10 cellular contexts compared by ENCODE assay signal in genomic region chr6:7691675-7692452, GRCh38. TPM values are rescaled to one million over a fixed set of nuclear protein-coding genes. Genes with fewer than 3 reads are reported as not detected.
DNase-seq lines count a peak whose midpoint lies in the region; ATAC-seq, FAIRE-seq and TF ChIP-seq lines count a peak whose summit lies in the region.
"Had no signal": no experiment of that assay in that cellular context is flagged by ENCODE, and none has a peak within 500 bp of the region (broad histone marks: within the 10 kb centered on the region; RNA-seq: fewer than 3 reads in every experiment).

No MANE protein-coding gene starts in this region.

- H3K27me3 ChIP-seq in BLaER1 treated with 17β-estradiol and CSF1 and Interleukin-3, amounts not matched to agents 10 nM and 100 nM = no peaks in the 10 kb centered on the region
- H3K27me3 ChIP-seq in HUES6 (ENCODE audit: control insufficient read depth, insufficient read depth, low read length) (no peaks in the 10 kb centered on the region), K562 (ENCODE audit: control insufficient read depth in 2 of 2, insufficient read depth in 2 of 2, low read length in 2 of 2) (peaks cover 0 to 4% of the 10 kb centered on the region in 2 experiments; a peak in 2 of 5 replicates)

- H3K27ac ChIP-seq in BLaER1 treated with 17β-estradiol and CSF1 and Interleukin-3, amounts not matched to agents 10 nM and 100 nM = peak overlapping the region in 3 of 11 experiments; percentile 13 to 33 (median 14); a peak in 3 of 22 replicates
- no peak overlapping the region for H3K27ac ChIP-seq in HUES6 (ENCODE audit: low read depth, low read length)
- H3K27ac ChIP-seq in K562 (ENCODE audit: extremely low read depth, low read depth, low read length) = peak overlapping the region; percentile 46; the same call in 2 of the 3 replicates
- peak overlapping the region; percentile 84 for H3K27ac ChIP-seq in mesodermal cell (ENCODE audit: low read depth, low read length, severe bottlenecking)

- ATAC-seq in K562 (peak; percentile 85), GM18907 (IDR thresholded peaks at IDR 0.05; ENCODE audit: unreplicated experiment) (no peak), HG03460 (IDR thresholded peaks at IDR 0.05; ENCODE audit: unreplicated experiment) (no peak)

- POLR2A ChIA-PET in K562 (lab: Yijun Ruan, JAX) = interaction anchor here (0.6 to 1.0 kb wide), 3 partner anchors 77 to 545 kb away, joined by 3 to 4 read pairs (median 3); no protein-coding TSS in a partner anchor

- FAIRE-seq in K562 (lab: Jason Lieb, UNC) = peak; percentile 81

- H3K9ac ChIP-seq in BLaER1 treated with 17β-estradiol and CSF1 and Interleukin-3, amounts not matched to agents 10 nM and 100 nM = no peak overlapping the region
- H3K9ac ChIP-seq in HUES6 (ENCODE audit: low read length) = no peak overlapping the region
- H3K9ac ChIP-seq in K562 (ENCODE audit: insufficient read depth in 1 of 2, low read depth in 2 of 2, low read length in 2 of 2) = peak overlapping the region; percentile 37 to 43; a peak in 3 of 4 replicates

- CTCF ChIA-PET in K562 (lab: Yijun Ruan, JAX; ENCODE audit: low intra/inter-chr PET ratio) = no interaction called here

- peaks cover 5% of the 10 kb centered on the region for H3K27me3 Mint-ChIP-seq in T-helper 2 cell treated with Interferon-gamma antibody and Interleukin-4, amounts not matched to agents 5 μg/mL and 100 μg/mL, for 36 hours (ENCODE audit: low read depth)

- peaks cover 0 to 37% (median 14%) of the 10 kb centered on the region in 10 experiments; a peak in 13 of 20 replicates for H3K4me1 ChIP-seq in BLaER1 treated with 17β-estradiol and CSF1 and Interleukin-3, amounts not matched to agents 10 nM and 100 nM
- H3K4me1 ChIP-seq in HUES6 (ENCODE audit: control insufficient read depth, insufficient read depth, low read length) (peaks cover 13% of the 10 kb centered on the region), K562 (replicated peaks in 1 of 2; ENCODE audit: control insufficient read depth in 2 of 2, insufficient read depth in 2 of 2, low read length in 2 of 2) (peaks cover 24 to 32% of the 10 kb centered on the region in 2 experiments), mesodermal cell (ENCODE audit: control insufficient read depth, insufficient read depth, low read length, poor library complexity, severe bottlenecking) (peaks cover 12% of the 10 kb centered on the region)

- H3K4me1 Mint-ChIP-seq in T-helper 2 cell treated with Interferon-gamma antibody and Interleukin-4, amounts not matched to agents 5 μg/mL and 100 μg/mL, for 36 hours (ENCODE audit: low read depth) = no peaks in the 10 kb centered on the region

- no peak for TF ChIP-seq POLR2A in K562 (conservative IDR thresholded peaks at IDR 0.05)

- no peaks in the 10 kb centered on the region for H3K9me1 ChIP-seq in K562 (ENCODE audit: control insufficient read depth, insufficient read depth, low read length)

- TF ChIP-seq EP300 in K562 (IDR thresholded peaks at IDR 0.05; ENCODE audit: low read length) = no peak

- WGBS in K562 (ENCODE audit: insufficient coverage, low coverage, missing lambda C conversion rate) = 7% methylated on average over 21 of the region's 21 CpGs
- WGBS in mesodermal cell (ENCODE audit: insufficient coverage in 2 of 2), 2 experiments = 56 to 60% methylated on average over 19 to 21 of the region's 21 CpGs

- TF ChIP-seq RAD21 in K562 (CRISPR knock-in tag; conservative IDR thresholded peaks at IDR 0.05 in 1 of 2, IDR thresholded peaks at IDR 0.05 in 1 of 2) = no peak; a peak in 1 of 4 replicates

- no peaks in the 10 kb centered on the region for H3K36me3 ChIP-seq in BLaER1 treated with 17β-estradiol and CSF1 and Interleukin-3, amounts not matched to agents 10 nM and 100 nM
- H3K36me3 ChIP-seq in HUES6 (ENCODE audit: control insufficient read depth, insufficient read depth, low read length) (no peaks in the 10 kb centered on the region), K562 (ENCODE audit: control insufficient read depth, insufficient read depth, low read length) (no peaks in the 10 kb centered on the region), mesodermal cell (ENCODE audit: control insufficient read depth, insufficient read depth, low read length) (no peaks in the 10 kb centered on the region)

- H3K36me3 Mint-ChIP-seq in T-helper 2 cell treated with Interferon-gamma antibody and Interleukin-4, amounts not matched to agents 5 μg/mL and 100 μg/mL, for 36 hours (ENCODE audit: low read depth) = no peaks in the 10 kb centered on the region

- no peak overlapping the region for H3K4me3 Mint-ChIP-seq in T-helper 2 cell treated with Interferon-gamma antibody and Interleukin-4, amounts not matched to agents 5 μg/mL and 100 μg/mL, for 36 hours

- no TSS peak for BruUV-seq in K562 (replicated peaks; lab: Mats Ljungman, UMichigan)

- H4K20me1 ChIP-seq in BLaER1 treated with 17β-estradiol and CSF1 and Interleukin-3, amounts not matched to agents 10 nM and 100 nM = no peaks in the 10 kb centered on the region
- H4K20me1 ChIP-seq in K562 (replicated peaks; ENCODE audit: control insufficient read depth, insufficient read depth, low read length) = no peaks in the 10 kb centered on the region

- H3K9me3 Mint-ChIP-seq in T-helper 2 cell treated with Interferon-gamma antibody and Interleukin-4, amounts not matched to agents 5 μg/mL and 100 μg/mL, for 36 hours = no peaks in the 10 kb centered on the region

- peak overlapping the region; percentile 81 for H2AFZ ChIP-seq in K562 (ENCODE audit: low read depth, low read length)

- H3K79me2 ChIP-seq in K562 (ENCODE audit: control insufficient read depth, insufficient read depth, low read length) = no peaks in the 10 kb centered on the region

- no peak overlapping the region for H3K4me3 ChIP-seq in BLaER1 treated with 17β-estradiol and CSF1 and Interleukin-3, amounts not matched to agents 10 nM and 100 nM
- H3K4me3 ChIP-seq in HUES6 (ENCODE audit: low read depth, low read length) (peak overlapping the region; percentile 8; the same call in 1 of the 2 replicates), K562 (no peak overlapping the region; the same call in 1 of the 2 replicates), mesodermal cell (ENCODE audit: extremely low read depth, insufficient read depth, low read length, poor library complexity, severe bottlenecking) (no peak overlapping the region)

- in situ Hi-C loops in K562 (cut with MboI) = no loop called here

- H3K4me2 ChIP-seq in BLaER1 treated with 17β-estradiol and CSF1 and Interleukin-3, amounts not matched to agents 10 nM and 100 nM = peak overlapping the region in 6 of 11 experiments; percentile 24 to 73 (median 54); a peak in 9 of 22 replicates
- H3K4me2 ChIP-seq in K562 (ENCODE audit: insufficient read depth, low read length) = peak overlapping the region; percentile 76

- intact Hi-C loops in K562 (cut with micrococcal nuclease) = no loop called here

- peaks cover 0 to 13% (median 6%) of the 10 kb centered on the region in 11 experiments; a peak in 11 of 22 replicates for H3K9me3 ChIP-seq in BLaER1 treated with 17β-estradiol and CSF1 and Interleukin-3, amounts not matched to agents 10 nM and 100 nM (replicated peaks in 1 of 11)
- no peaks in the 10 kb centered on the region for H3K9me3 ChIP-seq in HUES6 (ENCODE audit: control insufficient read depth, insufficient read depth, low read depth, low read length)
- no peaks in the 10 kb centered on the region for H3K9me3 ChIP-seq in K562 (replicated peaks; ENCODE audit: control insufficient read depth, insufficient read depth, low read depth, low read length)
- H3K9me3 ChIP-seq in mesodermal cell (ENCODE audit: control insufficient read depth, low read length) = no peaks in the 10 kb centered on the region

- H3K27ac Mint-ChIP-seq in T-helper 2 cell treated with Interferon-gamma antibody and Interleukin-4, amounts not matched to agents 5 μg/mL and 100 μg/mL, for 36 hours = no peak overlapping the region

- TF ChIP-seq CTCF in K562 (IDR thresholded peaks at IDR 0.05 in 2 of 3, conservative IDR thresholded peaks at IDR 0.05 in 1 of 3; ENCODE audit: insufficient read depth in 2 of 3, low read depth in 1 of 3, low read length in 3 of 3) = no peak

- DNase-seq in K562 (ENCODE audit: extremely low read depth in 1 of 4, low spot score in 3 of 4) (peak; percentile 48 to 74 (median 58)), UCSD-AML1 (lab: John Stamatoyannopoulos, UW; ENCODE audit: unreplicated experiment) (no peak)
- no peak for DNase-seq in T-helper 2 cell treated with Interferon-gamma antibody and Interleukin-4, amounts not matched to agents 5 μg/mL and 100 μg/mL, for 36 hours (ENCODE audit: low spot score)
- DNase-seq: stimulated activated naive CD4-positive, alpha-beta T cell treated with Interleukin-2 at 50 U/mL for 16 hours; T-helper 1 cell had no signal

TF ChIP-seq in K562, 482 proteins besides CTCF, POLR2A, EP300 and RAD21 (continues in another document):
- TF ChIP-seq POLR2AphosphoS2 (IDR thresholded peaks at IDR 0.05; ENCODE audit: low read length) (no peak), MYC (IDR thresholded peaks at IDR 0.05; ENCODE audit: low read depth, low read length) (0 out of 2 replicates have a peak, but pooled peaks have one; percentile 11), MYC (CRISPR knock-in tag; IDR thresholded peaks at IDR 0.05; ENCODE audit: borderline replicate concordance, low read depth) (no peak)

RNA-seq across cellular contexts. Expression of gene BMP6, which starts 34.0 kb away (rescaled TPM):
- not detected in 2 replicates for total RNA-seq in K562 (2011; cell fraction: chromatin; rRNA removed; ENCODE audit: low replicate concordance)
- total RNA-seq in K562 (2011; cell fraction: nucleolus; rRNA removed) = 0.17 TPM in 1 of 2 replicates, not detected in the other
- total RNA-seq in K562 (2011; cell fraction: nucleoplasm; rRNA removed) = not detected in 2 replicates
- total RNA-seq in K562 (2014; rRNA removed) (not detected in 2 replicates), K562 (2014; rRNA removed; fragmentation: Illumina TruSeq; extraction: Trizol) (0.10 TPM in 1 of 2 replicates, not detected in the other), K562 (2015; rRNA removed; fragmentation: Illumina TruSeq; extraction: Trizol) (0.07 and 0.15 TPM in 2 replicates), K562 (2021) (0.07 and 0.13 TPM in 2 replicates)
- polyA plus RNA-seq in K562 (2011; rRNA removed) (0.04 and 0.15 TPM in 2 replicates), K562 (2014; fragmentation: Illumina TruSeq; extraction: Trizol) (0.10 TPM in 2 replicates), K562 (2014; fragmentation: Nextera tagmentation; extraction: Ambion mirVana) (under 1 TPM in 1 of 2 experiments, not detected in 1; 0.01 TPM), K562 (2014; rRNA removed) (0.05 and 0.22 TPM in 2 replicates)
- polyA plus RNA-seq in K562 (2011; cell fraction: cytosol; rRNA removed) = 0.06 and 0.21 TPM in 2 replicates
- polyA plus RNA-seq in K562 (2011; cell fraction: nucleus; rRNA removed) = 0.06 TPM in 1 of 2 replicates, not detected in the other
- polyA plus RNA-seq in K562 (2012) = 0.13 and 0.26 TPM in 2 replicates
- polyA minus RNA-seq in K562 (2011; rRNA and poly(A)+ RNA removed) = 0.07 and 0.36 TPM in 2 replicates
- 1.1 TPM in 1 of 2 replicates, not detected in the other for polyA minus RNA-seq in K562 (2011; cell fraction: cytosol; rRNA and poly(A)+ RNA removed)
- polyA minus RNA-seq in K562 (2011; cell fraction: nucleus; rRNA and poly(A)+ RNA removed) = 0.13 and 0.22 TPM in 2 replicates
- polyA plus RNA-seq in mesodermal cell (2013, experiment 1 of 2) = 17.9 TPM
- 16.8 TPM for polyA plus RNA-seq in mesodermal cell (2013, experiment 2 of 2)

Comparison
In these comparisons a context has a peak if more than half of its experiments do, and no peak if none do; other contexts are left out.
1. H3K9ac ChIP-seq: peak in K562 (2 of 2); none in BLaER1 treated with 17β-estradiol and CSF1 and Interleukin-3, amounts not matched to agents 10 nM and 100 nM (0 of 11) and HUES6 (single experiment).
2. DNase-seq: peak in K562 (4 of 4); none in UCSD-AML1 (single experiment) and T-helper 2 cell treated with Interferon-gamma antibody and Interleukin-4, amounts not matched to agents 5 μg/mL and 100 μg/mL, for 36 hours (single experiment).